8 cellular contexts compared by ENCODE assay signal in genomic region chr15:73840771-73841170, GRCh38. TPM values are rescaled to one million over a fixed set of nuclear protein-coding genes. Genes with fewer than 3 reads are reported as not detected.
"Had no signal": no experiment of that assay in that cellular context is flagged by ENCODE, and none has a peak within 500 bp of the region (broad histone marks: within the 10 kb centered on the region; RNA-seq: fewer than 3 reads in every experiment).

No MANE protein-coding gene starts in this region.

- H3K9ac ChIP-seq: GM23248 had no signal

- H3K4me3 ChIP-seq: GM23248 had no signal

- H2AFZ ChIP-seq: GM23248 had no signal

- DNase-seq: GM23248, GOT3, H9, HCEC 1CT, IMR-90 had no signal

- FAIRE-seq: H54, HTR-8/SVneo had no signal

- H3K27ac ChIP-seq: GM23248 had no signal

RNA-seq across cellular contexts. Expression of gene TBC1D21, which starts 32.6 kb away (rescaled TPM):
- total RNA-seq: GM23248, H9, HT-29, IMR-90 had no signal
- polyA plus RNA-seq: GM23248, IMR-90 had no signal
